8 cellular contexts compared by ENCODE assay signal in the genomic region with DNA sequence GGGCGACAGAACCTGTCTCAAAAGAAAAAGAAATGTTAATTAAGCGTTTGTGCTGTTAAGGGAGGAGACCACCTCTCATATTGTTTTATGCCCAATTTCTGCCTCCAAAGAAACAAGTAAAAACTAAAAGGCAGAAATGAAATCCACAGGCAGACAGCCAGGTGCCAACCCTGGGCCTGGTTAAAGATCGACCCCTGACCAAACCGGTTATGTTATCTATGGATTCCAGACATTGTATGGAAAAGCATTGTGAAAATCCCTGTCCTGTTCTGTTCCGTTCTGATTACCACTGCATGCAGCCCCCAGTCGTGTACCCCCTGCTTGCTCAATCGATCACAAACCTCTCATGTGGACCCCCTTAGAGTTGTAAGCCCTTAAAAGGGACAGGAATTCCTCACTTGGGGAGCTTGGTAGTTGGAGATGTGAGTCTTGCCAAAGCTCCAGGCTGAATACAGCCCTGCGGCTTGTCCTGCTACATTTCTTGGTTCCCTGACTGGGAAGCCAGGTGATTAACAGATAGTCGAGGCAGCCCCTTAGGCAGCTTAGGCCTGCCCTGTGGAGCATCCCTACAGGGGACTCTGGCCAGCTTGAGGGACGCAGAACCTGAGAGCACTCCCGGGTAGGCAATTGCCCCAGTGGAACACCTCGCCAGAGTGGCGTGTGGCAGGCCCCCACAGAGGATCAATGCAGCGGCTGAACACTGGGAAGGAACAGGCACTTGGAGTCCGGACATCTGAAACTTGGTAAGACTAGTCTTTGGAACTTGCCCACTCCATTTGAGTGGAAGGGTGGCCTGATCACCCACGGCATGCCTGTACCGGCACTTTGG. TPM values are rescaled to one million over a fixed set of nuclear protein-coding genes. Genes with fewer than 3 reads are reported as not detected.
DNase-seq lines count a peak whose midpoint lies in the region; ATAC-seq and TF ChIP-seq lines count a peak whose summit lies in the region.

No MANE protein-coding gene starts in this region.

- H3K9me2 ChIP-seq in GM23248 (ENCODE audit: insufficient read depth): no peaks in the 10 kb centered on the region

- H3K9me3 ChIP-seq in GM23248 (ENCODE audit: low read depth) (no peaks in the 10 kb centered on the region), T-helper 17 cell (ENCODE audit: control insufficient read depth, low read length, poor library complexity, severe bottlenecking) (no peaks in the 10 kb centered on the region), skeletal muscle satellite cell (replicated peaks; ENCODE audit: low read length) (no peaks in the 10 kb centered on the region)

- no peaks in the 10 kb centered on the region for H4K20me1 ChIP-seq in GM23248 (ENCODE audit: insufficient read depth)

- H3K4me1 ChIP-seq in GM23248 (ENCODE audit: insufficient read depth) (peaks cover 5% of the 10 kb centered on the region), skeletal muscle satellite cell (ENCODE audit: control insufficient read depth, insufficient read depth, low read length) (peaks cover 7% of the 10 kb centered on the region)

- H3K4me3 ChIP-seq in GM23248 (peak overlapping the region; percentile 93), skeletal muscle satellite cell (ENCODE audit: low read length) (peak overlapping the region; percentile 89)

- DNase-seq in GM23248 (no peak), T-helper 17 cell (no peak), glutamatergic neuron (no peak), GM13976 (ENCODE audit: low spot score) (no peak), NCI-H345 treated with DMSO at 0.1 percent for 48 hours (lab: John Stamatoyannopoulos, UW; ENCODE audit: unreplicated experiment) (no peak)
- DNase-seq in stimulated activated CD4-positive, alpha-beta T cell treated with anti-CD3 and anti-CD28 coated beads, Interleukin-1b, Interleukin-23, amount 100 ng/mL, for 48 hours: no peak

- H3K27me3 ChIP-seq in GM23248 (replicated peaks; ENCODE audit: insufficient read depth) (no peaks in the 10 kb centered on the region), skeletal muscle satellite cell (ENCODE audit: control insufficient read depth, insufficient read depth, low read length) (no peaks in the 10 kb centered on the region)

- H3K27me3 Mint-ChIP-seq in T-helper 17 cell: no peaks in the 10 kb centered on the region
- peaks cover 4% of the 10 kb centered on the region for H3K27me3 Mint-ChIP-seq in glutamatergic neuron (ENCODE audit: unreplicated experiment)

- H2AFZ ChIP-seq in GM23248: peak overlapping the region; percentile 86

- no peaks in the 10 kb centered on the region for H3K36me3 ChIP-seq in GM23248 (ENCODE audit: low read depth)
- H3K36me3 ChIP-seq in skeletal muscle satellite cell (ENCODE audit: insufficient read depth, low read length): peaks cover 5% of the 10 kb centered on the region

- H3K27ac Mint-ChIP-seq in T-helper 17 cell (peak overlapping the region; percentile 97), glutamatergic neuron (ENCODE audit: unreplicated experiment) (peak overlapping the region; percentile 82)

- ATAC-seq in T-helper 17 cell: no peak
- no peak for ATAC-seq in HG02884 (IDR thresholded peaks at IDR 0.05; ENCODE audit: unreplicated experiment)

- H3K4me2 ChIP-seq in GM23248 (ENCODE audit: unreplicated experiment) (peak overlapping the region; percentile 79), skeletal muscle satellite cell (ENCODE audit: low read length) (peak overlapping the region; percentile 84)

- H3K79me2 ChIP-seq in GM23248 (ENCODE audit: insufficient read depth): peaks cover 67% of the 10 kb centered on the region

- no peaks in the 10 kb centered on the region for H3F3A ChIP-seq in GM23248 (ENCODE audit: insufficient read depth)

- H3K4me3 Mint-ChIP-seq in T-helper 17 cell: peak overlapping the region; percentile 98
- peak overlapping the region; percentile 96 for H3K4me3 Mint-ChIP-seq in glutamatergic neuron (ENCODE audit: unreplicated experiment)

- in situ Hi-C loops in GM23248 (cut with MboI) (no loop called here), GM13976 (cut with MboI; ENCODE audit: low sequenced_read_pairs, unreplicated experiment) (no loop called here)

- H3K4me1 Mint-ChIP-seq in T-helper 17 cell: peaks cover 40% of the 10 kb centered on the region
- H3K4me1 Mint-ChIP-seq in glutamatergic neuron (ENCODE audit: low read depth, unreplicated experiment): peaks cover 17% of the 10 kb centered on the region

- WGBS in GM23248 (ENCODE audit: low coverage in 1 of 2, low lambda C conversion rate in 2 of 2, missing lambda C conversion rate in 2 of 2), 2 experiments: 85% methylated on average over 17 of the region's 17 CpGs

- H3K36me3 Mint-ChIP-seq in T-helper 17 cell (ENCODE audit: low read depth): no peaks in the 10 kb centered on the region
- H3K36me3 Mint-ChIP-seq in glutamatergic neuron (ENCODE audit: unreplicated experiment): no peaks in the 10 kb centered on the region

- no peak for TF ChIP-seq CTCF in glutamatergic neuron (IDR thresholded peaks at IDR 0.05; ENCODE audit: partially characterized antibody, unreplicated experiment)
- no peak for TF ChIP-seq CTCF in GM13976 (IDR thresholded peaks at IDR 0.05; ENCODE audit: borderline replicate concordance, control extremely low read depth, extremely low read depth, insufficient read depth, missing control alignments)

- peak overlapping the region; percentile 91; the same call in 1 of the 2 replicates for H3K9ac ChIP-seq in GM23248
- peak overlapping the region; percentile 20 for H3K9ac ChIP-seq in skeletal muscle satellite cell (ENCODE audit: low read depth, low read length)

- peaks cover 1% of the 10 kb centered on the region for H3K9me3 Mint-ChIP-seq in glutamatergic neuron (ENCODE audit: unreplicated experiment)

- no peak overlapping the region for H3K27ac ChIP-seq in GM23248

RNA-seq across cellular contexts. Expression of gene ZNF552, which starts 0.7 kb away (rescaled TPM):
- 2.9 and 4.3 TPM in 2 replicates for total RNA-seq in GM23248 (2014; rRNA removed; shearing (Covaris generic))
- polyA plus RNA-seq in GM23248 (2016; fragmentation: Nextera tagmentation; extraction: Ambion mirVana): 2.7 and 3.2 TPM in 2 replicates
- total RNA-seq in T-helper 17 cell (10 to 100 TPM; 11.8 to 12.8 TPM), glutamatergic neuron (ENCODE audit: unreplicated experiment) (14.9 TPM)
- total RNA-seq in skeletal muscle satellite cell (2012; rRNA removed): 5.0 and 6.3 TPM in 2 replicates

RNA-seq across cellular contexts. Expression of gene ZNF587B, which starts 14.6 kb away (rescaled TPM):
- 10.1 and 14.0 TPM in 2 replicates for total RNA-seq in GM23248 (2014; rRNA removed; shearing (Covaris generic))
- polyA plus RNA-seq in GM23248 (2016; fragmentation: Nextera tagmentation; extraction: Ambion mirVana): 5.1 TPM in 2 replicates
- total RNA-seq in T-helper 17 cell (10 to 100 TPM; 19.0 to 23.3 TPM), glutamatergic neuron (ENCODE audit: unreplicated experiment) (16.9 TPM)
- 22.6 and 23.4 TPM in 2 replicates for total RNA-seq in skeletal muscle satellite cell (2012; rRNA removed)

RNA-seq across cellular contexts. Expression of gene ZNF587, which starts 34.2 kb away (rescaled TPM):
- total RNA-seq in GM23248 (2014; rRNA removed; shearing (Covaris generic)): 10.0 and 14.3 TPM in 2 replicates
- polyA plus RNA-seq in GM23248 (2016; fragmentation: Nextera tagmentation; extraction: Ambion mirVana): 6.9 and 8.0 TPM in 2 replicates
- total RNA-seq in T-helper 17 cell (10 to 100 TPM; 44.1 to 50.4 TPM), glutamatergic neuron (ENCODE audit: unreplicated experiment) (65.0 TPM)
- total RNA-seq in skeletal muscle satellite cell (2012; rRNA removed): 16.6 and 26.9 TPM in 2 replicates

RNA-seq across cellular contexts. Expression of gene ZNF586, which starts 46.0 kb away (rescaled TPM):
- total RNA-seq in GM23248 (2014; rRNA removed; shearing (Covaris generic)): 8.1 and 20.6 TPM in 2 replicates
- 5.1 and 5.8 TPM in 2 replicates for polyA plus RNA-seq in GM23248 (2016; fragmentation: Nextera tagmentation; extraction: Ambion mirVana)
- 10 to 100 TPM; 34.8 to 37.7 TPM for total RNA-seq in T-helper 17 cell
- 22.7 TPM for total RNA-seq in glutamatergic neuron (ENCODE audit: unreplicated experiment)
- total RNA-seq in skeletal muscle satellite cell (2012; rRNA removed): 11.6 and 14.4 TPM in 2 replicates
